Comparison of ENCODE assay signal across 17 cellular contexts in genomic region chr12:80858356-80858755, GRCh38.
"Had no signal": no experiment of that assay in that cellular context is flagged by ENCODE, and none has a peak within 500 bp of the region (broad histone marks: within the 10 kb centered on the region; RNA-seq: fewer than 3 reads in every experiment).

No MANE protein-coding gene starts in this region.

- H3K27me3 ChIP-seq: body of pancreas, esophagus muscularis mucosa, transverse colon, vagina had no signal

- ATAC-seq: body of pancreas; naive thymus-derived CD4-positive, alpha-beta T cell; stimulated activated naive CD8-positive, alpha-beta T cell treated with anti-CD3 and anti-CD28 coated beads, Interleukin-15, Interleukin-2, amounts not matched to agents 100 U/mL and 50 U/mL, for 24 hours had no signal

- H3K4me1 ChIP-seq: body of pancreas, esophagus muscularis mucosa, parathyroid adenoma, transverse colon, vagina had no signal

- DNase-seq: activated CD4-positive, CD25-positive, alpha-beta regulatory T cell treated with anti-CD3 and anti-CD28 coated beads, Interleukin-2, amount 50 U/mL, for 72 hours; activated T-cell treated with anti-CD3 and anti-CD28 coated beads for 4 hours; body of pancreas; central memory CD4-positive, alpha-beta T cell; foreskin fibroblast; glutamatergic neuron; mammary epithelial cell; naive thymus-derived CD4-positive, alpha-beta T cell; stimulated activated CD4-positive, alpha-beta T cell treated with anti-CD3 and anti-CD28 coated beads, Interleukin-4, amount 100 ng/mL, for 4 hours; stimulated activated naive CD8-positive, alpha-beta T cell treated with anti-CD3 and anti-CD28 coated beads, Interleukin-15, Interleukin-2, amounts not matched to agents 100 U/mL and 50 U/mL, for 24 hours; T-helper 1 cell; transverse colon had no signal

- H3K79me2 ChIP-seq: parathyroid adenoma had no signal

- H3K4me3 ChIP-seq: body of pancreas, coronary artery, esophagus muscularis mucosa, skin epidermis, transverse colon, vagina had no signal

- H3K9me3 ChIP-seq: body of pancreas, esophagus muscularis mucosa, transverse colon, vagina had no signal

- H3K9ac ChIP-seq: parathyroid adenoma had no signal

- H2AFZ ChIP-seq: parathyroid adenoma had no signal

- H3K27ac ChIP-seq: body of pancreas, coronary artery, esophagus muscularis mucosa, parathyroid adenoma, transverse colon, vagina had no signal

- H3K36me3 ChIP-seq: esophagus muscularis mucosa, transverse colon, vagina had no signal
